1 cellular context compared by ENCODE assay signal in genomic region chr6:2804516-2804915, GRCh38.
TF ChIP-seq lines count a peak whose summit lies in the region.

No MANE protein-coding gene starts in this region.

TF ChIP-seq in SK-N-SH treated with all-trans-retinoic acid at 6 μM for 48 hours, 23 proteins besides CTCF, POLR2A, EP300 and RAD21 (continued from another document):
- TF ChIP-seq, protein P1, sequence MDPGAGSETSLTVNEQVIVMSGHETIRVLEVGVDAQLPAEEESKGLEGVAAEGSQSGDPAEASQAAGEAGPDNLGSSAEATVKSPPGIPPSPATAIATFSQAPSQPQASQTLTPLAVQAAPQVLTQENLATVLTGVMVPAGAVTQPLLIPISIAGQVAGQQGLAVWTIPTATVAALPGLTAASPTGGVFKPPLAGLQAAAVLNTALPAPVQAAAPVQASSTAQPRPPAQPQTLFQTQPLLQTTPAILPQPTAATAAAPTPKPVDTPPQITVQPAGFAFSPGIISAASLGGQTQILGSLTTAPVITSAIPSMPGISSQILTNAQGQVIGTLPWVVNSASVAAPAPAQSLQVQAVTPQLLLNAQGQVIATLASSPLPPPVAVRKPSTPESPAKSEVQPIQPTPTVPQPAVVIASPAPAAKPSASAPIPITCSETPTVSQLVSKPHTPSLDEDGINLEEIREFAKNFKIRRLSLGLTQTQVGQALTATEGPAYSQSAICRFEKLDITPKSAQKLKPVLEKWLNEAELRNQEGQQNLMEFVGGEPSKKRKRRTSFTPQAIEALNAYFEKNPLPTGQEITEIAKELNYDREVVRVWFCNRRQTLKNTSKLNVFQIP (CRISPR knock-in tag; IDR thresholded peaks at IDR 0.05; ENCODE audit: borderline replicate concordance, low read depth) = no peak
- TF ChIP-seq RARB (CRISPR knock-in tag; IDR thresholded peaks at IDR 0.05) (no peak), ARNTL (CRISPR knock-in tag; IDR thresholded peaks at IDR 0.05; ENCODE audit: borderline replicate concordance, low read depth) (no peak), BACH2 (CRISPR knock-in tag; IDR thresholded peaks at IDR 0.05; ENCODE audit: borderline replicate concordance) (no peak), PPARA (CRISPR knock-in tag; IDR thresholded peaks at IDR 0.05; ENCODE audit: borderline replicate concordance) (no peak), OSR1 (CRISPR knock-in tag; IDR thresholded peaks at IDR 0.05) (no peak), CSDC2 (CRISPR knock-in tag; IDR thresholded peaks at IDR 0.05) (no peak)
